Comparison of ENCODE assay signal across 34 cellular contexts in the genomic region with DNA sequence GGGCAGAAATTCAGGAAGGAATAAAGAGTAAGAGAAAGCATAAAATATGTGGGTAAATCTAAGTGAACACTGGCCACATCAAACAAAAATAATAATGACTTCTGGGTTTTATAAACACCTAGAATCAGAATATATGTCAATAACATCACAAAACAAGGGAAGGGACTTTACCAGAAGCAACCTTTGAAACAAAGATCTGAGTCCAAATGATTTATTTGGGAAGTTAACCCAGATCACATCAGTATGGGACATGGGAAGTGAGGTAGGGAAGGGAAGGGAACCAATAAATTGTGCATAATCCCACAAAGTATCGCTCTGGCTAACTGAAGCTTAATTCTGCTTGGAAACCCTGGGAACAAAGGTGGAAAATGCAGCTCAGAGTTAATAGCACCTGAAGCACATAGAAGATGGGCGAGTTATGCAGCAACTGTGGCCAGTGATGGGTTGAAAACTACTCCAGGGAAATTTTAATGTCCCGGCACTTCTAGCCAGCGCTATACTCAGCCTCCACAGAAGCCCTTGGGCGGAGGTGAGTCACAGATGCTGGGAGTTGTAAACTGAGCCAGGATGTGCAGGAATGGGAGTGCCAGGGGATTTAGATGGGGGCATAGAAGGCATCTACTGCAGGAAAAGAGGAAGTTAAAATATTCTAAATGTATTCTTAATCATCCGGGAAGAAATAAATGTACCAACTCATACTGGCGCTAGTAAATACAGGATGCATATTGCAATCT. TPM values are rescaled to one million over a fixed set of nuclear protein-coding genes. Genes with fewer than 3 reads are reported as not detected.
DNase-seq lines count a peak whose midpoint lies in the region; FAIRE-seq and TF ChIP-seq lines count a peak whose summit lies in the region.
"Had no signal": no experiment of that assay in that cellular context is flagged by ENCODE, and none has a peak within 500 bp of the region (broad histone marks: within the 10 kb centered on the region; RNA-seq: fewer than 3 reads in every experiment).

No MANE protein-coding gene starts in this region.

- DNase-seq in Daoy (ENCODE audit: low read depth) (peak; percentile 63), LoVo (ENCODE audit: low spot score) (peak; percentile 75), RWPE1 (ENCODE audit: low spot score) (peak; percentile 74), keratinocyte (ENCODE audit: low read depth, low spot score) (peak; percentile 66), midbrain (lab: John Stamatoyannopoulos, UW) (no peak)
- DNase-seq in stimulated activated CD8-positive, alpha-beta memory T cell treated with anti-CD3 and anti-CD28 coated beads, Interleukin-4, amount 100 ng/mL, for 48 hours = no peak
- no peak for DNase-seq in T-helper 2 cell treated with Interferon-gamma antibody and Interleukin-4, amounts not matched to agents 5 μg/mL and 100 μg/mL, for 36 hours (ENCODE audit: low spot score)
- DNase-seq: ACHN; activated CD4-positive, alpha-beta T cell treated with anti-CD3 and anti-CD28 coated beads, Interleukin-2, amount 10 ng/mL, durations not matched to agents 24 days and 14 days; activated CD8-positive, alpha-beta memory T cell treated with anti-CD3 and anti-CD28 coated beads for 24 hours; activated T-cell treated with anti-CD3 and anti-CD28 coated beads for 4 hours; amygdala; brain microvascular endothelial cell; CD8-positive, alpha-beta memory T cell; DMS153; H7; hypothalamus; mesendoderm; NCI-H1105 treated with DMSO at 0.1 percent for 48 hours; NCI-H2029; NCI-H510A treated with DMSO at 0.1 percent for 48 hours; posterior cingulate gyrus; SHP77 treated with DMSO at 0.1 percent for 48 hours; small intestine; stimulated activated naive CD4-positive, alpha-beta T cell treated with Interleukin-2 at 50 U/mL for 16 hours; T1000 had no signal

- no peaks in the 10 kb centered on the region for H3K36me3 ChIP-seq in keratinocyte (ENCODE audit: control insufficient read depth in 2 of 2, extremely low read depth in 1 of 2, insufficient read depth in 2 of 2, low read length in 2 of 2)
- H3K36me3 ChIP-seq: brain microvascular endothelial cell, neural progenitor cell, right atrium auricular region, suprapubic skin had no signal

- H3K9me3 Mint-ChIP-seq in T-helper 2 cell treated with Interferon-gamma antibody and Interleukin-4, amounts not matched to agents 5 μg/mL and 100 μg/mL, for 36 hours = no peaks in the 10 kb centered on the region
- H3K9me3 Mint-ChIP-seq: activated CD4-positive, alpha-beta T cell treated with anti-CD3 and anti-CD28 coated beads, Interleukin-2, amount 10 ng/mL, durations not matched to agents 24 days and 14 days; activated naive CD4-positive, alpha-beta T cell treated with anti-CD3 and anti-CD28 coated beads, Interleukin-2, amount 50 U/mL, for 24 hours; activated T-helper 2 cell treated with anti-CD3 and anti-CD28 coated beads, Interferon-gamma antibody, Interleukin-2, Interleukin-4, amounts not matched to agents 10 μg/mL and 5 μg/mL and 100 μg/mL, durations not matched to agents 14 hours and 24 hours and 36 hours; CD8-positive, alpha-beta memory T cell; neural progenitor cell had no signal

- FAIRE-seq in keratinocyte (lab: Jason Lieb, UNC) = peak; percentile 71
- FAIRE-seq: endothelial cell of umbilical vein, GM12892, small intestine had no signal

- H3K27ac Mint-ChIP-seq in T-helper 2 cell treated with Interferon-gamma antibody and Interleukin-4, amounts not matched to agents 5 μg/mL and 100 μg/mL, for 36 hours = no peak overlapping the region
- H3K27ac Mint-ChIP-seq: activated CD4-positive, alpha-beta T cell treated with anti-CD3 and anti-CD28 coated beads, Interleukin-2, amount 10 ng/mL, durations not matched to agents 24 days and 14 days; activated naive CD4-positive, alpha-beta T cell treated with anti-CD3 and anti-CD28 coated beads, Interleukin-2, amount 50 U/mL, for 24 hours; activated T-helper 2 cell treated with anti-CD3 and anti-CD28 coated beads, Interferon-gamma antibody, Interleukin-2, Interleukin-4, amounts not matched to agents 10 μg/mL and 5 μg/mL and 100 μg/mL, durations not matched to agents 14 hours and 24 hours and 36 hours; B cell; neural progenitor cell had no signal

- H3K79me2 ChIP-seq in keratinocyte (ENCODE audit: control insufficient read depth, insufficient read depth, low read length) = no peaks in the 10 kb centered on the region

- peaks cover 6% of the 10 kb centered on the region for H3K4me1 ChIP-seq in keratinocyte (ENCODE audit: control insufficient read depth, extremely low read depth, insufficient read depth, low read length)
- H3K4me1 ChIP-seq: right atrium auricular region had no signal

- no peaks in the 10 kb centered on the region for H3K9me3 ChIP-seq in keratinocyte (ENCODE audit: control insufficient read depth, low read depth, low read length)
- H3K9me3 ChIP-seq: right atrium auricular region, suprapubic skin had no signal

- no peak overlapping the region for H3K4me2 ChIP-seq in keratinocyte (ENCODE audit: control insufficient read depth, extremely low read depth, insufficient read depth, low read depth, low read length)
- H3K4me2 ChIP-seq: neural progenitor cell had no signal

- TF ChIP-seq CTCF in RWPE1 (conservative IDR thresholded peaks at IDR 0.05; ENCODE audit: low read depth) (no peak), keratinocyte (optimal IDR thresholded peaks at IDR 0.05 in 1 of 3, IDR thresholded peaks at IDR 0.05 in 1 of 3, conservative IDR thresholded peaks at IDR 0.05 in 1 of 3; ENCODE audit: extremely low read depth in 1 of 3, insufficient read depth in 2 of 3, low read length in 3 of 3) (no peak)

- peaks cover 23% of the 10 kb centered on the region for H3K27me3 Mint-ChIP-seq in T-helper 2 cell treated with Interferon-gamma antibody and Interleukin-4, amounts not matched to agents 5 μg/mL and 100 μg/mL, for 36 hours (ENCODE audit: low read depth)

- no peaks in the 10 kb centered on the region for H3K9me1 ChIP-seq in keratinocyte (ENCODE audit: control insufficient read depth, extremely low read depth, insufficient read depth, low read length)

- no peak overlapping the region for H3K4me3 Mint-ChIP-seq in T-helper 2 cell treated with Interferon-gamma antibody and Interleukin-4, amounts not matched to agents 5 μg/mL and 100 μg/mL, for 36 hours
- H3K4me3 Mint-ChIP-seq: activated CD4-positive, alpha-beta T cell treated with anti-CD3 and anti-CD28 coated beads, Interleukin-2, amount 10 ng/mL, durations not matched to agents 24 days and 14 days; activated naive CD4-positive, alpha-beta T cell treated with anti-CD3 and anti-CD28 coated beads, Interleukin-2, amount 50 U/mL, for 24 hours; B cell; CD8-positive, alpha-beta memory T cell; neural progenitor cell had no signal

- no peak overlapping the region for H3K4me3 ChIP-seq in keratinocyte (ENCODE audit: control insufficient read depth in 2 of 3, extremely low read depth in 1 of 3, insufficient read depth in 2 of 3, low read depth in 1 of 3, low read length in 3 of 3)
- H3K4me3 ChIP-seq: neural progenitor cell, right atrium auricular region, suprapubic skin had no signal

- H4K20me1 ChIP-seq in keratinocyte (ENCODE audit: control insufficient read depth, extremely low read depth, insufficient read depth, low read length) = no peaks in the 10 kb centered on the region

- H3K4me1 Mint-ChIP-seq in T-helper 2 cell treated with Interferon-gamma antibody and Interleukin-4, amounts not matched to agents 5 μg/mL and 100 μg/mL, for 36 hours (ENCODE audit: low read depth) = no peaks in the 10 kb centered on the region
- H3K4me1 Mint-ChIP-seq: activated CD4-positive, alpha-beta T cell treated with anti-CD3 and anti-CD28 coated beads, Interleukin-2, amount 10 ng/mL, durations not matched to agents 24 days and 14 days; activated naive CD4-positive, alpha-beta T cell treated with anti-CD3 and anti-CD28 coated beads, Interleukin-2, amount 50 U/mL, for 24 hours; B cell; CD8-positive, alpha-beta memory T cell had no signal

- no peaks in the 10 kb centered on the region for H3K27me3 ChIP-seq in keratinocyte (ENCODE audit: control insufficient read depth, extremely low read depth, insufficient read depth, low read length)
- H3K27me3 ChIP-seq: brain microvascular endothelial cell, right atrium auricular region, suprapubic skin had no signal

- no peak overlapping the region for H2AFZ ChIP-seq in keratinocyte (ENCODE audit: control insufficient read depth, low read length)
- H2AFZ ChIP-seq: neural progenitor cell had no signal

- no peaks in the 10 kb centered on the region for H3K36me3 Mint-ChIP-seq in T-helper 2 cell treated with Interferon-gamma antibody and Interleukin-4, amounts not matched to agents 5 μg/mL and 100 μg/mL, for 36 hours (ENCODE audit: low read depth)
- H3K36me3 Mint-ChIP-seq: activated naive CD4-positive, alpha-beta T cell treated with anti-CD3 and anti-CD28 coated beads, Interleukin-2, amount 50 U/mL, for 24 hours; CD8-positive, alpha-beta memory T cell; neural progenitor cell had no signal

- CTCF ChIA-PET in RWPE1 (lab: Yijun Ruan, JAX) = interaction anchor here (0.6 kb wide), 2 partner anchors 27 to 67 kb away, joined by 3 to 4 read pairs; no protein-coding TSS in a partner anchor

- dilution Hi-C loops in keratinocyte (cut with MboI; ENCODE audit: extremely low pct_ligation_motif_present, low sequenced_read_pairs) = no loop called here

- H3K9ac ChIP-seq in keratinocyte (ENCODE audit: control insufficient read depth, extremely low read depth, insufficient read depth, low read length) = no peak overlapping the region
- H3K9ac ChIP-seq: neural progenitor cell had no signal

- H3K27ac ChIP-seq in RWPE1 (peak overlapping the region; percentile 67), keratinocyte (ENCODE audit: control insufficient read depth, insufficient read depth, low read length) (no peak overlapping the region)
- H3K27ac ChIP-seq: brain microvascular endothelial cell, neural progenitor cell, right atrium auricular region, suprapubic skin had no signal

- POLR2A ChIA-PET in RWPE1 (lab: Yijun Ruan, JAX; ENCODE audit: low non-redundant PET) = no interaction called here

RNA-seq across cellular contexts. Expression of a gene that starts 34.3 kb away (rescaled TPM):
- 35.4 and 40.0 TPM in 2 replicates for total RNA-seq in Daoy (2014; rRNA removed; shearing (Covaris generic))
- 20.4 to 31.9 TPM (median 22.4 TPM) in 3 replicates for polyA plus RNA-seq in keratinocyte
- polyA plus RNA-seq in keratinocyte (2011; ENCODE audit: low read depth) = 41.5 TPM
- 17.4 and 26.2 TPM in 2 replicates for polyA plus RNA-seq in keratinocyte (2011; cell fraction: cytosol; rRNA removed)
- polyA plus RNA-seq in keratinocyte (2011; cell fraction: nucleus; rRNA removed) = 17.8 and 21.8 TPM in 2 replicates
- 20.3 and 41.2 TPM in 2 replicates for polyA plus RNA-seq in keratinocyte (2012; ENCODE audit: low replicate concordance)
- polyA minus RNA-seq in keratinocyte = 6.0 to 24.1 TPM (median 14.7 TPM) in 3 replicates
- polyA minus RNA-seq in keratinocyte (2011; cell fraction: cytosol; rRNA and poly(A)+ RNA removed) = 17.3 TPM
- 6.8 and 11.9 TPM in 2 replicates for polyA minus RNA-seq in keratinocyte (2011; cell fraction: nucleus; rRNA and poly(A)+ RNA removed)

RNA-seq across cellular contexts. Expression of a gene that starts 36.8 kb away (rescaled TPM):
- 0.80 and 4.5 TPM in 2 replicates for total RNA-seq in Daoy (2014; rRNA removed; shearing (Covaris generic))
- polyA plus RNA-seq in keratinocyte = 1.5 to 6.4 TPM (median 3.6 TPM) in 3 replicates
- polyA plus RNA-seq in keratinocyte (2011; ENCODE audit: low read depth) = 14.5 TPM
- polyA plus RNA-seq in keratinocyte (2011; cell fraction: cytosol; rRNA removed) = 1.3 and 1.9 TPM in 2 replicates
- polyA plus RNA-seq in keratinocyte (2011; cell fraction: nucleus; rRNA removed) = 2.4 and 3.3 TPM in 2 replicates
- 2.0 and 21.4 TPM in 2 replicates for polyA plus RNA-seq in keratinocyte (2012; ENCODE audit: low replicate concordance)
- polyA minus RNA-seq in keratinocyte = 1.9 to 4.6 TPM (median 2.1 TPM) in 3 replicates
- polyA minus RNA-seq in keratinocyte (2011; cell fraction: cytosol; rRNA and poly(A)+ RNA removed) = 1.7 TPM
- polyA minus RNA-seq in keratinocyte (2011; cell fraction: nucleus; rRNA and poly(A)+ RNA removed) = 1.5 and 4.0 TPM in 2 replicates
- total RNA-seq: endothelial cell of umbilical vein had no signal

Comparison
In these comparisons a context has a peak if more than half of its experiments do, and no peak if none do; other contexts are left out.
1. DNase-seq: peak in Daoy (single experiment), LoVo (single experiment), RWPE1 (single experiment) and keratinocyte (single experiment); none in stimulated activated CD8-positive, alpha-beta memory T cell treated with anti-CD3 and anti-CD28 coated beads, Interleukin-4, amount 100 ng/mL, for 48 hours (single experiment), midbrain (single experiment) and T-helper 2 cell treated with Interferon-gamma antibody and Interleukin-4, amounts not matched to agents 5 μg/mL and 100 μg/mL, for 36 hours (single experiment).